18 cellular contexts compared by ENCODE assay signal in the genomic region with DNA sequence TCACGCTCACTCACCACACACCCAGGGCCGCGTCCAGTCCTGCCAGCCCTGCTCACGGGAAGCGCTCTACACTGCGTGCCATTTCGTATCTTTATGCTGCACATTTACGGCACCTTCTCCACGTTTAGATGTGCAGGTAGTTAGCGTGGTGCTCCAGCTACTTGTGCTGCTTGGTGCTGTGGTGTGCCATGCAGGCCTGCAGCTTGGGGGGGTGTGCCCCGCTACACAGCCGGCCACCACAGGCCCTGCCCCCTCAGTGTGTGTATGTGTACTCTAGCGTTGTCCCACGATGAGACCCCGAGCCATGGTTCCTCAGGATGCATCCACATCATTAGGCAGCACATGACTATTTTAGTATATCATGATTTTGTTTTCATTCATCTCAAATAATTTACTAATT. TPM values are rescaled to one million over a fixed set of nuclear protein-coding genes. Genes with fewer than 3 reads are reported as not detected.
"Had no signal": no experiment of that assay in that cellular context is flagged by ENCODE, and none has a peak within 500 bp of the region (broad histone marks: within the 10 kb centered on the region; RNA-seq: fewer than 3 reads in every experiment).

No MANE protein-coding gene starts in this region.

- H3K4me3 Mint-ChIP-seq: activated B cell treated with CpG ODN at 0.5 μM for 24 hours, neural crest cell had no signal

- H3K27me3 ChIP-seq: cardiac muscle cell, colonic mucosa, heart left ventricle, ovary, upper lobe of left lung had no signal

- H3K36me3 ChIP-seq: colonic mucosa, ovary had no signal

- H3K27me3 Mint-ChIP-seq: activated B cell treated with CpG ODN at 0.5 μM for 24 hours had no signal

- H3K4me1 Mint-ChIP-seq: activated B cell treated with CpG ODN at 0.5 μM for 24 hours had no signal

- H3K4me3 ChIP-seq: cardiac muscle cell, colonic mucosa, heart left ventricle, mucosa of descending colon, ovary, upper lobe of left lung had no signal

- H3K27ac ChIP-seq: cardiac muscle cell, colonic mucosa, heart left ventricle, ovary, upper lobe of left lung had no signal

- ATAC-seq: heart left ventricle, left lobe of liver had no signal

- H3K27ac Mint-ChIP-seq: activated B cell treated with CpG ODN at 0.5 μM for 24 hours; activated T-cell treated with anti-CD3 and anti-CD28 coated beads, Interleukin-2, amount 50 U/mL, for 72 hours had no signal

- H3K4me1 ChIP-seq: colonic mucosa, upper lobe of left lung had no signal

- DNase-seq: activated B cell treated with CpG ODN at 0.5 μM for 24 hours; activated CD8-positive, alpha-beta memory T cell treated with anti-CD3 and anti-CD28 coated beads, Interleukin-2, amount 50 U/mL, for 4 hours; colonic mucosa; effector CD8-positive, alpha-beta T cell; mammary epithelial cell; stimulated activated CD4-positive, alpha-beta T cell treated with anti-CD3 and anti-CD28 coated beads, Interleukin-12 subunit alpha, Interleukin-12 subunit beta, amount 100 ng/mL, for 4 hours; stimulated activated naive CD4-positive, alpha-beta T cell treated with Interleukin-2 at 50 U/mL for 16 hours; upper lobe of left lung had no signal

- H3K9me3 ChIP-seq: colonic mucosa, heart left ventricle, mucosa of descending colon, ovary, upper lobe of left lung had no signal

RNA-seq across cellular contexts. Expression of gene PRSS38, which starts 41.9 kb away (rescaled TPM):
- total RNA-seq: activated B cell treated with CpG ODN at 0.5 μM for 24 hours; activated T-cell treated with anti-CD3 and anti-CD28 coated beads, Interleukin-2, amount 50 U/mL, for 72 hours; cardiac muscle cell; colonic mucosa; fibroblast of lung; frontal cortex; heart left ventricle; left lobe of liver; mammary epithelial cell; mucosa of descending colon; neural crest cell; ovary; upper lobe of left lung had no signal
- polyA plus RNA-seq: adipose tissue, cardiac muscle cell, fibroblast of lung, heart left ventricle, mammary epithelial cell, ovary had no signal
